1 cellular context compared by ENCODE assay signal in genomic region chr7:135234727-135235126, GRCh38.
TF ChIP-seq lines count a peak whose summit lies in the region.

No MANE protein-coding gene starts in this region.

TF ChIP-seq in HepG2, 621 proteins besides CTCF, POLR2A, EP300 and RAD21 (continued from another document):
- TF ChIP-seq NR0B2 (CRISPR knock-in tag; IDR thresholded peaks at IDR 0.05) (no peak), ZNF280D (CRISPR knock-in tag; IDR thresholded peaks at IDR 0.05) (peak; percentile 48; the same call in 1 of the 2 replicates), CSRNP1 (CRISPR knock-in tag; IDR thresholded peaks at IDR 0.05) (no peak), ZNF550 (CRISPR knock-in tag; IDR thresholded peaks at IDR 0.05; ENCODE audit: borderline replicate concordance) (no peak), PHF21A (CRISPR knock-in tag; IDR thresholded peaks at IDR 0.05) (no peak), KMT2B (CRISPR knock-in tag; IDR thresholded peaks at IDR 0.05) (no peak), ZMYM3 (CRISPR knock-in tag; IDR thresholded peaks at IDR 0.05) (peak; percentile 97), SOX6 (IDR thresholded peaks at IDR 0.05) (no peak), SOX6 (CRISPR knock-in tag; IDR thresholded peaks at IDR 0.05) (peak; percentile 80), ARNTL (CRISPR knock-in tag; IDR thresholded peaks at IDR 0.05) (no peak), NR2F6 (IDR thresholded peaks at IDR 0.05) (no peak), NR2F6 (CRISPR knock-in tag; IDR thresholded peaks at IDR 0.05) (no peak), ZKSCAN5 (CRISPR knock-in tag; IDR thresholded peaks at IDR 0.05) (no peak), ZNF24 (IDR thresholded peaks at IDR 0.05) (no peak), ZNF800 (CRISPR knock-in tag; IDR thresholded peaks at IDR 0.05) (no peak), ZNF770 (CRISPR knock-in tag; IDR thresholded peaks at IDR 0.05) (peak; percentile 99), HDAC1 (CRISPR knock-in tag; IDR thresholded peaks at IDR 0.05) (peak; percentile 34; the same call in 1 of the 2 replicates), SAFB2 (CRISPR knock-in tag; IDR thresholded peaks at IDR 0.05; ENCODE audit: borderline replicate concordance, low read depth) (no peak), ATF7-NPFF (CRISPR knock-in tag; IDR thresholded peaks at IDR 0.05; ENCODE audit: low read depth) (no peak), BORCS8-MEF2B (CRISPR knock-in tag; IDR thresholded peaks at IDR 0.05) (no peak), RFXANK (CRISPR knock-in tag; IDR thresholded peaks at IDR 0.05) (no peak), ZNF670 (CRISPR knock-in tag; IDR thresholded peaks at IDR 0.05; ENCODE audit: borderline replicate concordance) (no peak), SOX5 (CRISPR knock-in tag; IDR thresholded peaks at IDR 0.05; ENCODE audit: borderline replicate concordance) (peak; percentile 58; the same call in 1 of the 2 replicates)
